ENCODE assay signal across 6 cellular contexts in the genomic region with DNA sequence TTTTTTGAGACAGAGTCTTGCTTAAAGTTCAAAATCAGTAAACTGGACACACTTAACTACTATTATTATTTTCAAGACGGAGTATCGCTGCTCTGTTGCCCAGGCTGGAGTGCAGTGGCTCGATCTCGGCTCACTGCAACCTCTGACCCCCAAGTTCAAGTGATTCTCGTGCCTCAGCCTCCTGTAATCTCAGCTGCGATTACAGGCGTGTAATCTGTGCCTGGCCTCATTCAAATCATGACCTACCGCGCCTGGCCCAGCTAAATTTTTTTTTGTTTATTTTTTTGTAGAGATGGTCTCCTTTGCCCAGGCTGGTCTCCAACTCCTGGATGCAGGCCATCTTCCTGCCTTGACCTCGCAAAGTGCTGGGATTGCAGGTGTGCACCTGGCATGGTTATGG.
"Had no signal": no experiment of that assay in that cellular context is flagged by ENCODE, and none has a peak within 500 bp of the region (broad histone marks: within the 10 kb centered on the region; RNA-seq: fewer than 3 reads in every experiment).

No MANE protein-coding gene starts in this region.

- H3K4me3 Mint-ChIP-seq: IgD-negative memory B cell had no signal

- FAIRE-seq: HepG2, HTR-8/SVneo had no signal

- H3K36me3 Mint-ChIP-seq: IgD-negative memory B cell had no signal

- H3K27me3 Mint-ChIP-seq: IgD-negative memory B cell had no signal

- ATAC-seq: HepG2 had no signal

- H3K27ac ChIP-seq: HL-60 had no signal

- H3K27ac Mint-ChIP-seq: IgD-negative memory B cell had no signal

- DNase-seq: IMR-90, KBM-7 had no signal
